9 cellular contexts compared by ENCODE assay signal in the genomic region with DNA sequence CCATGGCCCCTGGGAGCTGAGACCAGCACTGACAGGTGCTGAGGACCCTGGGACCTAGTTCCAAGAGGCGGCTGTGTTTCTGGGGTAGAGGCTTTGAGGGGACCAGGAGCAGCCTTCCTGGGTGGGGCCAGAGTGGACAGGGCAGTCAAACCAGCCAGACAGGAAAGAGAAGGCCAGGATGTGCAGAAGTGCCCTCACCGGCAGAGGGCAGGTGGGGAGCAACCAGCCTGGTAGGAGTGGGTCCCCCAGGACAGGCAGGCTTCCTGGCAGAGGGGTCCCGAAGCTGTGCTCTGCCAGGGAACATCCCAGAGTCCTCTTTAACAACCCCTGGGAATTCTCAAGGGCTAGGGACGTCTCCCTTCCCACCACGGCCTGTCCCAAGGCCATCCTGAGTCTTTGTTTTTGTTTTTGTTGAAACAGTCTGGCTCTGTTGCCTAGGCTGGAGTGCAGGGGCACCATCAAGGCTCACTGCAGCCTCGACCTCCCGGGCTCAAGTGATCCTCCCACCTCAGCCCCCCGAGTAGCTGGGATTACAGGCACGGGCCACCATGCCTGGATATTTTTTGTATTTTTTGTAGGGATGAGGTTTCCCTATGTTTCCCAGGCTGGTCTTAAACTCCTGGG. TPM values are rescaled to one million over a fixed set of nuclear protein-coding genes. Genes with fewer than 3 reads are reported as not detected.
DNase-seq lines count a peak whose midpoint lies in the region; ATAC-seq and TF ChIP-seq lines count a peak whose summit lies in the region.
"Had no signal": no experiment of that assay in that cellular context is flagged by ENCODE, and none has a peak within 500 bp of the region (broad histone marks: within the 10 kb centered on the region; RNA-seq: fewer than 3 reads in every experiment).

No MANE protein-coding gene starts in this region.

- no peaks in the 10 kb centered on the region for H3K36me3 ChIP-seq in psoas muscle (ENCODE audit: insufficient read depth in 1 of 2, low read depth in 1 of 2)

- H3K9me3 ChIP-seq in psoas muscle, result no peaks in the 10 kb centered on the region

- H3K27ac ChIP-seq in psoas muscle, result no peak overlapping the region
- H3K27ac ChIP-seq: dorsolateral prefrontal cortex had no signal

- no peak overlapping the region for H3K4me3 Mint-ChIP-seq in HFFc6
- H3K4me3 Mint-ChIP-seq in MCF 10A (ENCODE audit: unreplicated experiment), result no peak overlapping the region

- CTCF ChIA-PET in MCF 10A (lab: Yijun Ruan, JAX), result no interaction called here

- intact Hi-C loops in MCF 10A (cut with micrococcal nuclease), result no loop called here
- intact Hi-C loops in psoas muscle (cut with DNase I), result no loop called here

- peaks cover 9% of the 10 kb centered on the region for H3K27me3 Mint-ChIP-seq in HFFc6 (ENCODE audit: insufficient read depth)
- H3K27me3 Mint-ChIP-seq in MCF 10A (ENCODE audit: insufficient read depth, unreplicated experiment), result no peaks in the 10 kb centered on the region

- no peaks in the 10 kb centered on the region for H3K27me3 ChIP-seq in psoas muscle (ENCODE audit: insufficient read depth in 3 of 3, low read length in 2 of 3)
- H3K27me3 ChIP-seq: dorsolateral prefrontal cortex had no signal

- H3K9me3 Mint-ChIP-seq in HFFc6 (no peaks in the 10 kb centered on the region), MCF 10A (ENCODE audit: unreplicated experiment) (no peaks in the 10 kb centered on the region)

- BruUV-seq in MCF 10A (replicated peaks; lab: Mats Ljungman, UMichigan), result no TSS peak

- TF ChIP-seq CTCF in HFFc6 (IDR thresholded peaks at IDR 0.05), result peak; percentile 9; the same call in 1 of the 2 replicates
- TF ChIP-seq CTCF in MCF 10A (IDR thresholded peaks at IDR 0.05; ENCODE audit: unreplicated experiment), result peak; percentile 36
- peak; percentile 20 for TF ChIP-seq CTCF in psoas muscle (IDR thresholded peaks at IDR 0.05)

- H3K27ac Mint-ChIP-seq in HFFc6, result no peak overlapping the region
- no peak overlapping the region for H3K27ac Mint-ChIP-seq in MCF 10A (ENCODE audit: low read depth, unreplicated experiment)

- ATAC-seq in psoas muscle, result peak; percentile 55 to 85 (median 76)

- WGBS in psoas muscle, 3 donors, result 33 to 34% (median 34%) methylated on average over 9 of the region's 9 CpGs

- H3K4me1 Mint-ChIP-seq in HFFc6 (ENCODE audit: low read depth) (no peaks in the 10 kb centered on the region), MCF 10A (ENCODE audit: insufficient read depth, unreplicated experiment) (no peaks in the 10 kb centered on the region)

- H3K4me3 ChIP-seq in psoas muscle, result no peak overlapping the region
- H3K4me3 ChIP-seq: dorsolateral prefrontal cortex had no signal

- H3K4me1 ChIP-seq in psoas muscle, result no peaks in the 10 kb centered on the region

- H3K36me3 Mint-ChIP-seq in HFFc6 (ENCODE audit: low read depth), result no peaks in the 10 kb centered on the region
- H3K36me3 Mint-ChIP-seq in MCF 10A (ENCODE audit: insufficient read depth, unreplicated experiment), result peaks cover 4% of the 10 kb centered on the region

- POLR2A ChIA-PET in MCF 10A (lab: Yijun Ruan, JAX), result no interaction called here

- DNase-seq in HFFc6 (no peak), MCF 10A (ENCODE audit: unreplicated experiment) (peak; percentile 25), psoas muscle (no peak), NAMALWA (ENCODE audit: low spot score) (no peak), middle frontal gyrus (ENCODE audit: extremely low spot score, low spot score) (no peak)
- DNase-seq in activated effector memory CD4-positive, alpha-beta T cell treated with Interleukin-2 at 50 U/mL for 16 hours, result no peak
- DNase-seq: activated CD4-positive, alpha-beta T cell treated with anti-CD3 and anti-CD28 coated beads, Interleukin-2, amount 50 U/mL, for 48 hours; dorsolateral prefrontal cortex; NCI-H226 had no signal

RNA-seq across cellular contexts. Expression of gene HIPK4, which starts 3.0 kb away (rescaled TPM):
- under 1 TPM in 4 of 6 experiments, not detected in 2; 0.07 to 0.11 (median 0.10) TPM for total RNA-seq in HFFc6 (2021; fragmentation: NEBNext Ultra II Directional; extraction: Animal tissue kit (Norgen Biotek cat#: 25700))
- total RNA-seq in MCF 10A (2022) (not detected in 2 replicates), psoas muscle (under 1 TPM in 2 of 4 donors, not detected in 2; 0.08 to 0.11 TPM)
- polyA plus RNA-seq in psoas muscle, result under 1 TPM in 1 of 3 donors, not detected in 2; 0.03 TPM

RNA-seq across cellular contexts. Expression of gene PRX, which starts 20.2 kb away (rescaled TPM):
- 1 to 10 TPM in 2 of 6 experiments, under 1 TPM in 4; 0.86 to 1.5 (median 0.94) TPM for total RNA-seq in HFFc6 (2021; fragmentation: NEBNext Ultra II Directional; extraction: Animal tissue kit (Norgen Biotek cat#: 25700))
- total RNA-seq in MCF 10A (2022), result 2.1 and 2.4 TPM in 2 replicates
- total RNA-seq in psoas muscle, result 1 to 10 TPM; 1.4 to 3.3 (median 2.8) TPM
- 1 to 10 TPM; 1.9 to 2.1 (median 2.1) TPM for polyA plus RNA-seq in psoas muscle

RNA-seq across cellular contexts. Expression of gene SERTAD1, which starts 32.8 kb away (rescaled TPM):
- 10 to 100 TPM; 18.5 to 25.4 (median 21.2) TPM for total RNA-seq in HFFc6 (2021; fragmentation: NEBNext Ultra II Directional; extraction: Animal tissue kit (Norgen Biotek cat#: 25700))
- total RNA-seq in MCF 10A (2022), result 16.2 and 17.9 TPM in 2 replicates
- 10 to 100 TPM; 10.5 to 24.0 (median 20.2) TPM for total RNA-seq in psoas muscle
- polyA plus RNA-seq in psoas muscle, result 10 to 100 TPM; 10.7 to 88.7 (median 17.3) TPM

RNA-seq across cellular contexts. Expression of gene PLD3, which starts 44.5 kb away (rescaled TPM):
- total RNA-seq in HFFc6 (2021; fragmentation: NEBNext Ultra II Directional; extraction: Animal tissue kit (Norgen Biotek cat#: 25700)), result 100 to 1,000 TPM; 141 to 211 (median 152) TPM
- total RNA-seq in MCF 10A (2022) (98.9 and 130 TPM in 2 replicates), psoas muscle (100 to 1,000 TPM in 1 of 4 donors, 10 to 100 TPM in 3; 77.8 to 116 (median 85.0) TPM)
- polyA plus RNA-seq in psoas muscle, result 10 to 100 TPM; 60.2 to 87.3 (median 64.9) TPM

RNA-seq across cellular contexts. Expression of gene C19orf47, which starts 44.8 kb away (rescaled TPM):
- total RNA-seq in HFFc6 (2021; fragmentation: NEBNext Ultra II Directional; extraction: Animal tissue kit (Norgen Biotek cat#: 25700)), result 10 to 100 TPM; 15.8 to 20.0 (median 18.5) TPM
- total RNA-seq in MCF 10A (2022) (14.9 and 16.1 TPM in 2 replicates), psoas muscle (100 to 1,000 TPM; 220 to 299 (median 285) TPM)
- polyA plus RNA-seq in psoas muscle, result 100 to 1,000 TPM; 368 to 436 (median 429) TPM
